Comparison of ENCODE assay signal across 14 cellular contexts in the genomic region with DNA sequence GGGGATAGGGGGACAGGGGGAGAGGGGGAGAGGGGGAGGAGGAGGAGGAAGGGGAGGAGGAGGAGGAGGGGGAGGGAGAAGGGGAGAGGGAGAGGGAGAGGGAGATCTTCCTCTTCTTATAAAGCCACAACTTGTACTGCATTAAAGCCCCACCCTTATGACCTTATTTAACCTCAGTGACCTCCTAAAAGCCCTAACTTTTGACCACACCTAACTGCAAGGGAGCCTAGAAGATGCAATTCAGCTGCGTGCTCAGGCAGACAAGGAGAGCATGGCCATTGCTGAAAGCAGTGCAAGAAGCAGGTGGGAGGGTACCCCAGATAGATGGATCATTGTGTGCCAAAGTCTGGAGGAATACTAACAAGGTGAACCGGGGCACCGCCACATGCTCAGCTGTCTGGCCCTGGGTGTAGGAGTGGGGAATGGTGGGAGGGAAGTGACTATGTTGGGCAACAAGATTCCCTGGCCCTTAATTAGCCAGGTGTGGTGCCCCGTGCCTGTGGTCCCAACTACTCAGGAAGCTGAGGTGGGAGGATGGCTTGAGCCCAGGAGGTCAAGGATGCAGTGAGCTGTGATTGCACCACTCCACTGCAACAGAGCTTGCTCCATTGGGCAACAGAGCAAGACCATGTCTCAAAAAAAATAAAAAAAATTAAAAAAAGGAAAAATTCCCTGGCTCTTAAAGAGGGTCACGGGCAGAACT.
A peak's percentile ranks its signal among the peaks of the same experiment; 100 is the strongest.
DNase-seq lines count a peak whose midpoint lies in the region; ATAC-seq and TF ChIP-seq lines count a peak whose summit lies in the region.
"Had no signal": no experiment of that assay in that cellular context is flagged by ENCODE, and none has a peak within 500 bp of the region (broad histone marks: within the 10 kb centered on the region; RNA-seq: fewer than 3 reads in every experiment).

No MANE protein-coding gene starts in this region.

- no peaks in the 10 kb centered on the region for H3K9me3 ChIP-seq in left lung
- H3K9me3 ChIP-seq: gastrocnemius medialis, vagina had no signal

- peaks cover 49% of the 10 kb centered on the region for H3K4me1 Mint-ChIP-seq in type B pancreatic cell (ENCODE audit: unreplicated experiment)

- H3K27me3 Mint-ChIP-seq in type B pancreatic cell, result no peaks in the 10 kb centered on the region
- H3K27me3 Mint-ChIP-seq: activated CD8-positive, alpha-beta memory T cell treated with anti-CD3 and anti-CD28 coated beads, Interleukin-2, amount 10 ng/mL, durations not matched to agents 7 days and 5 days had no signal

- no peak overlapping the region for H3K27ac ChIP-seq in left lung
- H3K27ac ChIP-seq: gastrocnemius medialis, vagina had no signal

- H3K4me3 Mint-ChIP-seq in type B pancreatic cell, result no peak overlapping the region
- H3K4me3 Mint-ChIP-seq: activated CD8-positive, alpha-beta memory T cell treated with anti-CD3 and anti-CD28 coated beads, Interleukin-2, amount 10 ng/mL, durations not matched to agents 7 days and 5 days; endodermal cell had no signal

- H3K27me3 ChIP-seq in left lung, result no peaks in the 10 kb centered on the region
- H3K27me3 ChIP-seq: gastrocnemius medialis, vagina had no signal

- H3K4me3 ChIP-seq in GM12865 (ENCODE audit: low read depth, low read length) (no peak overlapping the region), left lung (no peak overlapping the region)
- H3K4me3 ChIP-seq: gastrocnemius medialis, vagina had no signal

- H3K4me1 ChIP-seq in left lung, result peaks cover 0 to 15% of the 10 kb centered on the region in 2 donors
- H3K4me1 ChIP-seq: gastrocnemius medialis, vagina had no signal

- no peak overlapping the region for H3K27ac Mint-ChIP-seq in type B pancreatic cell
- H3K27ac Mint-ChIP-seq: activated CD8-positive, alpha-beta memory T cell treated with anti-CD3 and anti-CD28 coated beads, Interleukin-2, amount 10 ng/mL, durations not matched to agents 7 days and 5 days had no signal

- peak; percentile 8 for ATAC-seq in GM21619 (IDR thresholded peaks at IDR 0.05; ENCODE audit: unreplicated experiment)
- peak; percentile 16 for ATAC-seq in HG03571 (IDR thresholded peaks at IDR 0.05; ENCODE audit: unreplicated experiment)
- ATAC-seq in left lung, result peak; percentile 30
- ATAC-seq in GM19324 (IDR thresholded peaks at IDR 0.05; ENCODE audit: low FRiP score, unreplicated experiment), result no peak
- ATAC-seq: activated CD8-positive, alpha-beta memory T cell treated with anti-CD3 and anti-CD28 coated beads, Interleukin-2, amount 10 ng/mL, durations not matched to agents 7 days and 5 days; gastrocnemius medialis had no signal

- TF ChIP-seq CTCF in GM12865 (IDR thresholded peaks at IDR 0.05; ENCODE audit: insufficient read depth, low read depth, low read length, missing control alignments) (no peak), left lung (IDR thresholded peaks at IDR 0.05) (no peak), type B pancreatic cell (conservative IDR thresholded peaks at IDR 0.05) (no peak)

- peaks cover 5% of the 10 kb centered on the region for H3K9me3 Mint-ChIP-seq in type B pancreatic cell
- H3K9me3 Mint-ChIP-seq: activated naive CD4-positive, alpha-beta T cell treated with anti-CD3 and anti-CD28 coated beads, Interleukin-2, amount 50 U/mL, for 72 hours; endodermal cell had no signal

- intact Hi-C loops in left lung (cut with DNase I), result no loop called here
- intact Hi-C loops in posterior cingulate gyrus (cut with DNase I), result no loop called here

- peak; percentile 54 for DNase-seq in GM12865 (ENCODE audit: low read depth)
- no peak for DNase-seq in left lung
- DNase-seq in type B pancreatic cell (ENCODE audit: extremely low spot score, unreplicated experiment), result no peak
- DNase-seq in posterior cingulate gyrus, result no peak
- DNase-seq in T-helper 9 cell, result no peak
- DNase-seq: activated CD8-positive, alpha-beta memory T cell treated with anti-CD3 and anti-CD28 coated beads, Interleukin-2, amount 10 ng/mL, durations not matched to agents 7 days and 5 days; endodermal cell; gastrocnemius medialis; Right ventricle myocardium superior had no signal

- no peaks in the 10 kb centered on the region for H3K36me3 Mint-ChIP-seq in type B pancreatic cell
- H3K36me3 Mint-ChIP-seq: activated CD8-positive, alpha-beta memory T cell treated with anti-CD3 and anti-CD28 coated beads, Interleukin-2, amount 10 ng/mL, durations not matched to agents 7 days and 5 days; activated naive CD4-positive, alpha-beta T cell treated with anti-CD3 and anti-CD28 coated beads, Interleukin-2, amount 50 U/mL, for 72 hours had no signal

- no peaks in the 10 kb centered on the region for H3K36me3 ChIP-seq in left lung
- H3K36me3 ChIP-seq: gastrocnemius medialis, vagina had no signal
